In genomic region chr16:70440112-70440692, GRCh38 we compare ENCODE assay signal across 7 cellular contexts. TPM values are rescaled to one million over a fixed set of nuclear protein-coding genes. Genes with fewer than 3 reads are reported as not detected.
DNase-seq lines count a peak whose midpoint lies in the region; ATAC-seq and TF ChIP-seq lines count a peak whose summit lies in the region.
"Not testable (repeated sequence)": the region's sequence is repeated elsewhere in the genome, so short reads cannot be mapped to it uniquely, and the experiment has no call there.

No MANE protein-coding gene starts in this region.

- H3K27me3 Mint-ChIP-seq in Caco-2 (ENCODE audit: insufficient read depth, unreplicated experiment); activated CD8-positive, alpha-beta memory T cell treated with anti-CD3 and anti-CD28 coated beads, Interleukin-2, amount 10 ng/mL, durations not matched to agents 7 days and 5 days; neural crest cell (ENCODE audit: low read depth): not testable (repeated sequence)
- H3K27me3 Mint-ChIP-seq in brain: peaks cover 11% of the 10 kb centered on the region

- not testable (repeated sequence) for DNase-seq in Caco-2; RWPE1 (ENCODE audit: low spot score); activated CD8-positive, alpha-beta memory T cell treated with anti-CD3 and anti-CD28 coated beads, Interleukin-2, amount 10 ng/mL, durations not matched to agents 7 days and 5 days; neural crest cell (ENCODE audit: low read depth, low spot score)

- BruUV-seq in Caco-2 (replicated peaks; lab: Mats Ljungman, UMichigan): not testable (repeated sequence)

- not testable (repeated sequence) for H3K4me3 ChIP-seq in Caco-2 (ENCODE audit: low read depth, low read length); KMS-11 (IDR thresholded peaks at IDR 0.05; ENCODE audit: insufficient read depth, low read depth, low read length)
- peak overlapping the region; percentile 87; the same call in 1 of the 2 replicates for H3K4me3 ChIP-seq in iPS-20b (ENCODE audit: low read length)

- POLR2A ChIA-PET in Caco-2 (lab: Charles Lee): interaction anchor here (0.5 kb wide), 1 partner anchor 14 kb away, joined by 4 read pairs; the partner anchor contains the start of gene FCSK
- POLR2A ChIA-PET in RWPE1 (lab: Yijun Ruan, JAX; ENCODE audit: low non-redundant PET): not testable (repeated sequence)

- not testable (repeated sequence) for H3K9me3 Mint-ChIP-seq in Caco-2 (ENCODE audit: unreplicated experiment); activated CD8-positive, alpha-beta memory T cell treated with anti-CD3 and anti-CD28 coated beads, Interleukin-2, amount 10 ng/mL, durations not matched to agents 7 days and 5 days (ENCODE audit: low read depth); brain; neural crest cell

- intact Hi-C loops in Caco-2 (cut with micrococcal nuclease; ENCODE audit: unreplicated experiment): not testable (repeated sequence)

- not testable (repeated sequence) for H3K27me3 ChIP-seq in Caco-2 (replicated peaks; ENCODE audit: control insufficient read depth, insufficient read depth, low read length); KMS-11 (ENCODE audit: insufficient read depth, low read depth); iPS-20b (ENCODE audit: insufficient read depth, low read length)

- not testable (repeated sequence) for H3K9me3 ChIP-seq in Caco-2; iPS-20b (ENCODE audit: insufficient read depth, low read depth, low read length)

- H3K79me2 ChIP-seq in KMS-11 (ENCODE audit: insufficient read depth, low read depth): peaks cover 30% of the 10 kb centered on the region

- CTCF ChIA-PET in Caco-2 (lab: Charles Lee): interaction anchor here (0.6 to 2.9 kb wide), 3 partner anchors 14 to 59 kb away, joined by 4 to 12 read pairs (median 6); partner anchors contain the start of gene FCSK
- CTCF ChIA-PET in RWPE1 (lab: Yijun Ruan, JAX): interaction anchor here (1.4 kb wide), 1 partner anchor 31 kb away, joined by 3 read pairs; no protein-coding TSS in a partner anchor
- CTCF ChIA-PET in activated CD8-positive, alpha-beta memory T cell treated with anti-CD3 and anti-CD28 coated beads, Interleukin-2, amount 10 ng/mL, durations not matched to agents 7 days and 5 days (lab: Charles Lee): interaction anchor here (1.8 to 1.9 kb wide), 3 partner anchors 10 to 84 kb away, joined by 5 to 7 read pairs (median 6); partner anchors contain the start of gene FCSK

- H2AFZ ChIP-seq in KMS-11 (ENCODE audit: low read depth): peak overlapping the region; percentile 97; the same call in 1 of the 2 replicates

- H3K4me3 Mint-ChIP-seq in Caco-2 (ENCODE audit: unreplicated experiment) (peak overlapping the region; percentile 92), brain (peak overlapping the region; percentile 83 to 94 (median 92)), neural crest cell (peak overlapping the region; percentile 96)
- peak overlapping the region; percentile 87 for H3K4me3 Mint-ChIP-seq in activated CD8-positive, alpha-beta memory T cell treated with anti-CD3 and anti-CD28 coated beads, Interleukin-2, amount 10 ng/mL, durations not matched to agents 7 days and 5 days

- ATAC-seq in activated CD8-positive, alpha-beta memory T cell treated with anti-CD3 and anti-CD28 coated beads, Interleukin-2, amount 10 ng/mL, durations not matched to agents 7 days and 5 days: not testable (repeated sequence)

- not testable (repeated sequence) for H3K36me3 Mint-ChIP-seq in Caco-2 (ENCODE audit: insufficient read depth, unreplicated experiment); activated CD8-positive, alpha-beta memory T cell treated with anti-CD3 and anti-CD28 coated beads, Interleukin-2, amount 10 ng/mL, durations not matched to agents 7 days and 5 days; brain; neural crest cell (ENCODE audit: low read depth)

- H3K9ac ChIP-seq in KMS-11; iPS-20b (ENCODE audit: low read depth, low read length): not testable (repeated sequence)

- not testable (repeated sequence) for H3K27ac ChIP-seq in KMS-11; iPS-20b (ENCODE audit: low read length)
- H3K27ac ChIP-seq in RWPE1: peak overlapping the region; percentile 80

- H3K4me1 ChIP-seq in Caco-2 (peaks cover 54% of the 10 kb centered on the region), KMS-11 (ENCODE audit: low read depth, poor library complexity, severe bottlenecking) (peaks cover 31% of the 10 kb centered on the region), iPS-20b (ENCODE audit: insufficient read depth, low read length) (peaks cover 21% of the 10 kb centered on the region; the same call in 1 of the 2 replicates)

- not testable (repeated sequence) for TF ChIP-seq CTCF in Caco-2 (IDR thresholded peaks at IDR 0.05; ENCODE audit: insufficient read depth in 1 of 2, low read depth in 1 of 2, low read length in 1 of 2, severe bottlenecking in 1 of 2, unreplicated experiment in 1 of 2); KMS-11 (conservative IDR thresholded peaks at IDR 0.05; ENCODE audit: low read depth, low read length); RWPE1 (conservative IDR thresholded peaks at IDR 0.05; ENCODE audit: low read depth); brain (conservative IDR thresholded peaks at IDR 0.05); neural crest cell (conservative IDR thresholded peaks at IDR 0.05)

- H4K20me1 ChIP-seq in KMS-11 (ENCODE audit: insufficient read depth): not testable (repeated sequence)

- H3K4me1 Mint-ChIP-seq in Caco-2 (ENCODE audit: low read depth, unreplicated experiment): peaks cover 24% of the 10 kb centered on the region
- peaks cover 32% of the 10 kb centered on the region for H3K4me1 Mint-ChIP-seq in activated CD8-positive, alpha-beta memory T cell treated with anti-CD3 and anti-CD28 coated beads, Interleukin-2, amount 10 ng/mL, durations not matched to agents 7 days and 5 days
- H3K4me1 Mint-ChIP-seq in brain: peaks cover 37% of the 10 kb centered on the region
- H3K4me1 Mint-ChIP-seq in neural crest cell: peaks cover 47% of the 10 kb centered on the region

- H3K27ac Mint-ChIP-seq in Caco-2 (ENCODE audit: unreplicated experiment) (peak overlapping the region; percentile 67), brain (peak overlapping the region; percentile 92 to 98 (median 97))
- not testable (repeated sequence) for H3K27ac Mint-ChIP-seq in activated CD8-positive, alpha-beta memory T cell treated with anti-CD3 and anti-CD28 coated beads, Interleukin-2, amount 10 ng/mL, durations not matched to agents 7 days and 5 days; neural crest cell (ENCODE audit: unreplicated experiment)

- not testable (repeated sequence) for H3K36me3 ChIP-seq in Caco-2 (ENCODE audit: control insufficient read depth, insufficient read depth, low read length); KMS-11 (ENCODE audit: insufficient read depth); iPS-20b (ENCODE audit: insufficient read depth, low read depth, low read length)

- H3K4me2 ChIP-seq in KMS-11: peak overlapping the region; percentile 82; the same call in 1 of the 2 replicates

RNA-seq across cellular contexts. Expression of gene ST3GAL2, which starts 1.3 kb away (rescaled TPM):
- total RNA-seq in Caco-2 (2022): 30.3 and 31.1 TPM in 2 replicates
- total RNA-seq in activated CD8-positive, alpha-beta memory T cell treated with anti-CD3 and anti-CD28 coated beads, Interleukin-2, amount 10 ng/mL, durations not matched to agents 7 days and 5 days: 10 to 100 TPM; 23.6 to 34.2 TPM
- 17.3 TPM for polyA plus RNA-seq in brain (ENCODE audit: insufficient read depth, low read depth, low replicate concordance)
- 37.5 and 41.8 TPM in 2 replicates for total RNA-seq in neural crest cell

RNA-seq across cellular contexts. Expression of gene FCSK, which starts 14.2 kb away (rescaled TPM):
- total RNA-seq in Caco-2 (2022): 25.5 and 27.9 TPM in 2 replicates
- total RNA-seq in activated CD8-positive, alpha-beta memory T cell treated with anti-CD3 and anti-CD28 coated beads, Interleukin-2, amount 10 ng/mL, durations not matched to agents 7 days and 5 days: 10 to 100 TPM; 17.8 to 20.9 TPM
- polyA plus RNA-seq in brain (ENCODE audit: insufficient read depth, low read depth, low replicate concordance): 9.1 TPM
- 14.8 and 15.2 TPM in 2 replicates for total RNA-seq in neural crest cell
